Comparison of ENCODE assay signal across 25 cellular contexts in the genomic region with DNA sequence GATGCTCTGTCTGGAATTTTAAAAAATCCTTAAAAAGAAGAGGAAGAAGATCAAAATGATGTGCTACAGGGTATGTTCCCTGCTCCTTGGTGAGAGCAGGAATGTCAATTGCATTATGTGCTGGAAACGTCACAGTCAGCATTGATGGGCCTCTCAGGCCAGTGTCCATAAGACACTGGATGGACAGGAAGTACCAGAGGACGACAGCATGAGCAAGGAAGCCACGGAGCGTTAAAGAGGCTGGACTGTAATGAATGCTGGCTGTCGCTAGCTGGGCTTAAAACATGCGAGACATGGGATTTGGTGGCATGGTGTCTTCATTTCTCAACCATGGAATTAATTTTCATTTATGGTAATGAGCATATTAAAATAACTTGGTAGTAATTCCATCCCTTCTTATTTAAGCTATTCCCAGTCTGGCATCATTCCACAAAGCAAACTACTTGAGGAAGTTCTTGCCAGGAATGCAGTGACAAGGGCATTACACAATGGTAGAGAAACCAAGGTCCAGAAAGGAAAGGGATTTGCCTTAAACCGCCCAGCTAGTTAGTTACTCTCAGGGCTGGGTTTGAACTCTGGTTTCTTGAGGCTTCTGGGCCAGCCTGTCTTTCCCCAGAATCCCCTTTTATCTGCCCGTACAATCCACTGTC.
DNase-seq lines count a peak whose midpoint lies in the region; ATAC-seq, FAIRE-seq and TF ChIP-seq lines count a peak whose summit lies in the region.
"Had no signal": no experiment of that assay in that cellular context is flagged by ENCODE, and none has a peak within 500 bp of the region (broad histone marks: within the 10 kb centered on the region; RNA-seq: fewer than 3 reads in every experiment).

No MANE protein-coding gene starts in this region.

- no peak overlapping the region for H3K4me3 ChIP-seq in choroid plexus epithelial cell (ENCODE audit: low read depth, low read length)
- H3K4me3 ChIP-seq in small intestine (ENCODE audit: low read depth in 1 of 2, low read length in 2 of 2) = no peak overlapping the region
- no peak overlapping the region for H3K4me3 ChIP-seq in ascending aorta
- H3K4me3 ChIP-seq: dorsolateral prefrontal cortex, gastrocnemius medialis, GM12878, lower lobe of right lung, MG63 had no signal

- H3K27ac ChIP-seq in small intestine (ENCODE audit: low read depth in 1 of 2, low read length in 1 of 2) = no peak overlapping the region
- no peak overlapping the region for H3K27ac ChIP-seq in ascending aorta
- H3K27ac ChIP-seq: dorsolateral prefrontal cortex, gastrocnemius medialis, lower lobe of right lung had no signal

- DNase-seq in HT-29 (ENCODE audit: low spot score) (peak; percentile 42), choroid plexus epithelial cell (ENCODE audit: low read depth) (peak; percentile 20), islet precursor cell (peak; percentile 69), small intestine (peak; percentile 45), T-helper 1 cell (no peak), ascending aorta (ENCODE audit: low spot score in 2 of 2) (no peak), G401 (ENCODE audit: low spot score) (no peak)
- DNase-seq: activated naive CD4-positive, alpha-beta T cell treated with anti-CD3 and anti-CD28 coated beads, Interleukin-2, amount 50 U/mL, for 16 hours; AML-193; anterior cingulate cortex; CD4-positive, alpha-beta memory T cell; dorsolateral prefrontal cortex; gastrocnemius medialis; H9; hippocampal formation; lower lobe of right lung; MG63; NCI-H1417 treated with DMSO at 0.1 percent for 48 hours; NCI-H2081 treated with DMSO at 0.1 percent for 48 hours; NCI-H82; stimulated activated CD8-positive, alpha-beta memory T cell treated with anti-CD3 and anti-CD28 coated beads, Interleukin-4, amount 100 ng/mL, for 48 hours had no signal

- no peaks in the 10 kb centered on the region for H3K9me3 ChIP-seq in small intestine (ENCODE audit: control insufficient read depth, low read depth)
- H3K9me3 ChIP-seq in ascending aorta = no peaks in the 10 kb centered on the region
- H3K9me3 ChIP-seq: gastrocnemius medialis, lower lobe of right lung, MG63 had no signal

- in situ Hi-C loops in G401 (cut with HindIII; ENCODE audit: low sequenced_read_pairs) = no loop called here

- H3K4me1 ChIP-seq in small intestine (ENCODE audit: control insufficient read depth in 2 of 2, insufficient read depth in 1 of 2, low read depth in 1 of 2, low read length in 1 of 2) (no peaks in the 10 kb centered on the region), ascending aorta (no peaks in the 10 kb centered on the region)
- H3K4me1 ChIP-seq: gastrocnemius medialis, lower lobe of right lung had no signal

- H3K36me3 ChIP-seq in small intestine (ENCODE audit: control insufficient read depth in 2 of 2, insufficient read depth in 2 of 2, low read length in 2 of 2) (no peaks in the 10 kb centered on the region), ascending aorta (no peaks in the 10 kb centered on the region)
- H3K36me3 ChIP-seq: gastrocnemius medialis, lower lobe of right lung, MG63 had no signal

- no peak for FAIRE-seq in small intestine (lab: Jason Lieb, UNC)
- FAIRE-seq: GM12878, keratinocyte had no signal

- WGBS in small intestine, 3 donors = 67 to 70% (median 69%) methylated on average over 8 of the region's 8 CpGs

- intact Hi-C loops in ascending aorta (cut with DNase I) = no loop called here

- TF ChIP-seq CTCF in choroid plexus epithelial cell (conservative IDR thresholded peaks at IDR 0.05; ENCODE audit: low read depth, low read length) (no peak), ascending aorta (IDR thresholded peaks at IDR 0.05) (no peak)

- H3K27me3 ChIP-seq in small intestine (ENCODE audit: control insufficient read depth in 2 of 2, insufficient read depth in 2 of 2, low read length in 2 of 2) (no peaks in the 10 kb centered on the region), ascending aorta (no peaks in the 10 kb centered on the region)
- H3K27me3 ChIP-seq: gastrocnemius medialis, MG63 had no signal

- ATAC-seq in GM18873 (IDR thresholded peaks at IDR 0.05; ENCODE audit: low FRiP score, unreplicated experiment) = no peak
- ATAC-seq: gastrocnemius medialis, GM12878, SK-N-SH treated with all-trans-retinoic acid at 6 μM for 48 hours had no signal

Comparison
In these comparisons a context has a peak if more than half of its experiments do, and no peak if none do; other contexts are left out.
1. DNase-seq: peak in HT-29 (single experiment), choroid plexus epithelial cell (single experiment), islet precursor cell (single experiment) and small intestine (single experiment); none in T-helper 1 cell (0 of 5), ascending aorta (0 of 2) and G401 (single experiment).